Comparison of ENCODE assay signal across 22 cellular contexts in genomic region chr4:158376441-158376840, GRCh38.
"Had no signal": no experiment of that assay in that cellular context is flagged by ENCODE, and none has a peak within 500 bp of the region (broad histone marks: within the 10 kb centered on the region; RNA-seq: fewer than 3 reads in every experiment).

No MANE protein-coding gene starts in this region.

- H3K36me3 ChIP-seq: ascending aorta, brain microvascular endothelial cell, pancreas, WERI-Rb-1 had no signal

- H3K27ac Mint-ChIP-seq: activated naive CD4-positive, alpha-beta T cell treated with anti-CD3 and anti-CD28 coated beads, Interleukin-2, amount 50 U/mL, for 24 hours; natural killer cell treated with Interleukin-12 subunit alpha and Interleukin-12 subunit beta and Interleukin-15 and Interleukin-18, amount 100 ng/mL, for 72 hours had no signal

- FAIRE-seq: frontal cortex, pancreas, TTC549, urothelium cell line had no signal

- H3K9me3 Mint-ChIP-seq: activated naive CD4-positive, alpha-beta T cell treated with anti-CD3 and anti-CD28 coated beads, Interleukin-2, amount 50 U/mL, for 24 hours had no signal

- H3K4me3 Mint-ChIP-seq: activated naive CD4-positive, alpha-beta T cell treated with anti-CD3 and anti-CD28 coated beads, Interleukin-2, amount 50 U/mL, for 24 hours; natural killer cell treated with Interleukin-12 subunit alpha and Interleukin-12 subunit beta and Interleukin-15 and Interleukin-18, amount 100 ng/mL, for 72 hours had no signal

- DNase-seq: activated gamma-delta T cell treated with Interleukin-2 at 50 U/mL for 16 hours; activated T-cell treated with anti-CD3 and anti-CD28 coated beads, Interleukin-2, amount 50 U/mL, for 1 hour; brain microvascular endothelial cell; central memory CD4-positive, alpha-beta T cell; dermis blood vessel endothelial cell; effector CD8-positive, alpha-beta T cell; glutamatergic neuron; left ventricle myocardium superior; pancreas; psoas muscle; right cardiac atrium; stimulated activated CD4-positive, alpha-beta T cell treated with anti-CD3 and anti-CD28 coated beads, Interleukin-12 subunit alpha, Interleukin-12 subunit beta, amount 100 ng/mL, for 4 hours; stimulated activated CD4-positive, alpha-beta T cell treated with anti-CD3 and anti-CD28 coated beads, Interleukin-4, amount 100 ng/mL, for 4 hours; stimulated activated naive CD8-positive, alpha-beta T cell treated with anti-CD3 and anti-CD28 coated beads, Interleukin-15, Interleukin-2, amounts not matched to agents 100 U/mL and 50 U/mL, for 24 hours; WERI-Rb-1 had no signal

- H3K4me2 ChIP-seq: hepatocyte had no signal

- H3K27me3 Mint-ChIP-seq: natural killer cell treated with Interleukin-12 subunit alpha and Interleukin-12 subunit beta and Interleukin-15 and Interleukin-18, amount 100 ng/mL, for 72 hours had no signal

- H3K36me3 Mint-ChIP-seq: activated naive CD4-positive, alpha-beta T cell treated with anti-CD3 and anti-CD28 coated beads, Interleukin-2, amount 50 U/mL, for 24 hours; natural killer cell treated with Interleukin-12 subunit alpha and Interleukin-12 subunit beta and Interleukin-15 and Interleukin-18, amount 100 ng/mL, for 72 hours had no signal

- H3K27me3 ChIP-seq: ascending aorta, brain microvascular endothelial cell, hepatocyte, pancreas had no signal

- H3K79me2 ChIP-seq: hepatocyte had no signal

- H3K4me3 ChIP-seq: ascending aorta, hepatocyte, pancreas, psoas muscle had no signal

- H3K9me3 ChIP-seq: ascending aorta, pancreas, psoas muscle had no signal

- H3K4me1 ChIP-seq: pancreas, psoas muscle had no signal

- H3K27ac ChIP-seq: ascending aorta, brain microvascular endothelial cell, hepatocyte, pancreas, psoas muscle, WERI-Rb-1 had no signal

- H3K4me1 Mint-ChIP-seq: activated naive CD4-positive, alpha-beta T cell treated with anti-CD3 and anti-CD28 coated beads, Interleukin-2, amount 50 U/mL, for 24 hours had no signal

- H2AFZ ChIP-seq: hepatocyte had no signal
